Comparison of ENCODE assay signal across 1 cellular context in genomic region chrX:149848855-149849254, GRCh38.
TF ChIP-seq lines count a peak whose summit lies in the region.

No MANE protein-coding gene starts in this region.

TF ChIP-seq in K562, 482 proteins besides CTCF, POLR2A, EP300 and RAD21 (continued from another document):
- no peak for TF ChIP-seq MAFF (IDR thresholded peaks at IDR 0.05; ENCODE audit: low read length)
- TF ChIP-seq MCM5 (IDR thresholded peaks at IDR 0.05; ENCODE audit: low read depth): no peak
- TF ChIP-seq MGA (IDR thresholded peaks at IDR 0.05): no peak
TF ChIP-seq in K562: peak in this region for 40.
